In genomic region chr4:151555151-151555945, GRCh38 we compare ENCODE assay signal across 36 cellular contexts.
DNase-seq lines count a peak whose midpoint lies in the region; ATAC-seq, FAIRE-seq and TF ChIP-seq lines count a peak whose summit lies in the region.
"Had no signal": no experiment of that assay in that cellular context is flagged by ENCODE, and none has a peak within 500 bp of the region (broad histone marks: within the 10 kb centered on the region; RNA-seq: fewer than 3 reads in every experiment).

No MANE protein-coding gene starts in this region.

- H3K9me1 ChIP-seq in K562 (ENCODE audit: control insufficient read depth, insufficient read depth, low read length), result no peaks in the 10 kb centered on the region

- no peak overlapping the region for H2AFZ ChIP-seq in K562 (ENCODE audit: low read depth, low read length)

- no peaks in the 10 kb centered on the region for H3K4me1 Mint-ChIP-seq in activated T-helper 17 cell treated with anti-CD3 and anti-CD28 coated beads, Interleukin-2, amount 50 U/mL, for 72 hours
- H3K4me1 Mint-ChIP-seq: central memory CD8-positive, alpha-beta T cell; IgD-negative memory B cell; natural killer cell; stimulated activated naive B cell treated with anti-CD40 and anti-IgM and Interleukin-4, amounts not matched to agents 10 μg/mL and 1 μg/mL and 100 μg/mL, for 72 hours had no signal

- no peaks in the 10 kb centered on the region for H4K20me1 ChIP-seq in K562 (replicated peaks; ENCODE audit: control insufficient read depth, insufficient read depth, low read length)

- in situ Hi-C loops in K562 (cut with MboI), result no loop called here

- H3K27me3 Mint-ChIP-seq in activated T-helper 17 cell treated with anti-CD3 and anti-CD28 coated beads, Interleukin-2, amount 50 U/mL, for 72 hours, result peaks cover 4% of the 10 kb centered on the region

- no peaks in the 10 kb centered on the region for H3K79me2 ChIP-seq in K562 (ENCODE audit: control insufficient read depth, insufficient read depth, low read length)

- TF ChIP-seq CTCF in RWPE1 (conservative IDR thresholded peaks at IDR 0.05; ENCODE audit: low read depth) (no peak), K562 (IDR thresholded peaks at IDR 0.05 in 2 of 3, conservative IDR thresholded peaks at IDR 0.05 in 1 of 3; ENCODE audit: insufficient read depth in 2 of 3, low read depth in 1 of 3, low read length in 3 of 3) (no peak), sigmoid colon (IDR thresholded peaks at IDR 0.05) (no peak)

- CTCF ChIA-PET in RWPE1 (lab: Yijun Ruan, JAX), result interaction anchor here (0.5 to 0.6 kb wide), 2 partner anchors 310 to 1085 kb away, joined by 3 read pairs; no protein-coding TSS in a partner anchor
- CTCF ChIA-PET in K562 (lab: Yijun Ruan, JAX; ENCODE audit: low intra/inter-chr PET ratio), result no interaction called here

- H3K36me3 Mint-ChIP-seq in activated T-helper 17 cell treated with anti-CD3 and anti-CD28 coated beads, Interleukin-2, amount 50 U/mL, for 72 hours (ENCODE audit: low read depth), result no peaks in the 10 kb centered on the region
- H3K36me3 Mint-ChIP-seq: activated naive CD8-positive, alpha-beta T cell; IgD-negative memory B cell; natural killer cell; stimulated activated naive B cell treated with anti-CD40 and anti-IgM and Interleukin-4, amounts not matched to agents 10 μg/mL and 1 μg/mL and 100 μg/mL, for 72 hours had no signal

- peak; percentile 6 for FAIRE-seq in K562 (lab: Jason Lieb, UNC)
- FAIRE-seq: frontal cortex, kidney had no signal

- H3K4me3 ChIP-seq in K562, result no peak overlapping the region
- no peak overlapping the region for H3K4me3 ChIP-seq in sigmoid colon
- H3K4me3 ChIP-seq: heart right ventricle, lower lobe of right lung, skin epidermis had no signal

- H3K9me3 ChIP-seq in K562 (replicated peaks; ENCODE audit: control insufficient read depth, insufficient read depth, low read depth, low read length) (no peaks in the 10 kb centered on the region), sigmoid colon (peaks cover 0 to 1% (median 0%) of the 10 kb centered on the region in 4 donors)
- H3K9me3 ChIP-seq: Caco-2, lower lobe of right lung had no signal

- no peaks in the 10 kb centered on the region for H3K27me3 ChIP-seq in K562 (ENCODE audit: control insufficient read depth in 2 of 2, insufficient read depth in 2 of 2, low read length in 2 of 2)
- no peaks in the 10 kb centered on the region for H3K27me3 ChIP-seq in sigmoid colon
- H3K27me3 ChIP-seq: heart right ventricle had no signal

- intact Hi-C loops in K562 (cut with micrococcal nuclease) (no loop called here), sigmoid colon (cut with DNase I) (no loop called here)

- H3K27ac ChIP-seq in RWPE1 (no peak overlapping the region), K562 (ENCODE audit: extremely low read depth, low read depth, low read length) (no peak overlapping the region), sigmoid colon (no peak overlapping the region)
- H3K27ac ChIP-seq: heart right ventricle, lower lobe of right lung, skin epidermis had no signal

- no peak overlapping the region for H3K4me3 Mint-ChIP-seq in activated T-helper 17 cell treated with anti-CD3 and anti-CD28 coated beads, Interleukin-2, amount 50 U/mL, for 72 hours
- H3K4me3 Mint-ChIP-seq: activated CD8-positive, alpha-beta T cell treated with anti-CD3 and anti-CD28 coated beads, Interleukin-2, amount 10 ng/mL, durations not matched to agents 7 days and 5 days; activated naive CD8-positive, alpha-beta T cell; central memory CD8-positive, alpha-beta T cell; dendritic cell treated with granulocyte-macrophage colony-stimulating factor and Interleukin-4, amounts not matched to agents 40 ng/mL and 50 ng/mL, for 4 days; IgD-negative memory B cell; natural killer cell; stimulated activated naive B cell treated with anti-CD40 and anti-IgM and Interleukin-4, amounts not matched to agents 10 μg/mL and 1 μg/mL and 100 μg/mL, for 72 hours; T-helper 2 cell treated with Interferon-gamma antibody and Interleukin-4, amounts not matched to agents 5 μg/mL and 100 μg/mL, for 36 hours had no signal

- no peaks in the 10 kb centered on the region for H3K4me1 ChIP-seq in K562 (replicated peaks in 1 of 2; ENCODE audit: control insufficient read depth in 2 of 2, insufficient read depth in 2 of 2, low read length in 2 of 2)
- no peaks in the 10 kb centered on the region for H3K4me1 ChIP-seq in sigmoid colon
- H3K4me1 ChIP-seq: Caco-2, heart right ventricle, lower lobe of right lung had no signal

- TF ChIP-seq POLR2A in K562 (conservative IDR thresholded peaks at IDR 0.05), result no peak
- TF ChIP-seq POLR2A in sigmoid colon (IDR thresholded peaks at IDR 0.05), result no peak

- H3K4me2 ChIP-seq in K562 (ENCODE audit: insufficient read depth, low read length), result no peak overlapping the region

- no peak for TF ChIP-seq RAD21 in K562 (CRISPR knock-in tag; conservative IDR thresholded peaks at IDR 0.05 in 1 of 2, IDR thresholded peaks at IDR 0.05 in 1 of 2)

- DNase-seq in ELR (ENCODE audit: low read depth) (peak; percentile 3), RWPE1 (ENCODE audit: low spot score) (peak; percentile 56), K562 (ENCODE audit: extremely low read depth in 1 of 4, low spot score in 3 of 4) (no peak), left kidney (ENCODE audit: low read depth, low spot score) (peak; percentile 12), OCI-M1 (lab: John Stamatoyannopoulos, UW) (no peak), sigmoid colon (no peak), SHP77 treated with DMSO at 0.1 percent for 48 hours (lab: John Stamatoyannopoulos, UW) (no peak)
- DNase-seq: ACHN; activated CD8-positive, alpha-beta T cell treated with anti-CD3 and anti-CD28 coated beads, Interleukin-2, amount 10 ng/mL, durations not matched to agents 7 days and 5 days; aorta; C1 segment of cervical spinal cord; Caco-2; DMS53; GDM1; HCEC 1CT; heart right ventricle; kidney; lower lobe of right lung; natural killer cell; NCI-H1105 treated with DMSO at 0.1 percent for 48 hours; NCI-H187 treated with DMSO at 0.1 percent for 48 hours; NCI-H524; PC-3; Right ventricle myocardium superior; stimulated activated naive B cell treated with anti-CD40 and anti-IgM and Interleukin-4, amounts not matched to agents 10 μg/mL and 1 μg/mL and 100 μg/mL, for 72 hours; substantia nigra; trophoblast cell had no signal

- H3K27ac Mint-ChIP-seq in activated T-helper 17 cell treated with anti-CD3 and anti-CD28 coated beads, Interleukin-2, amount 50 U/mL, for 72 hours, result no peak overlapping the region
- H3K27ac Mint-ChIP-seq: activated CD8-positive, alpha-beta T cell treated with anti-CD3 and anti-CD28 coated beads, Interleukin-2, amount 10 ng/mL, durations not matched to agents 7 days and 5 days; activated naive CD8-positive, alpha-beta T cell; dendritic cell treated with granulocyte-macrophage colony-stimulating factor and Interleukin-4, amounts not matched to agents 40 ng/mL and 50 ng/mL, for 4 days; IgD-negative memory B cell; natural killer cell; stimulated activated naive B cell treated with anti-CD40 and anti-IgM and Interleukin-4, amounts not matched to agents 10 μg/mL and 1 μg/mL and 100 μg/mL, for 72 hours; T-helper 2 cell treated with Interferon-gamma antibody and Interleukin-4, amounts not matched to agents 5 μg/mL and 100 μg/mL, for 36 hours had no signal

- POLR2A ChIA-PET in RWPE1 (lab: Yijun Ruan, JAX; ENCODE audit: low non-redundant PET) (no interaction called here), K562 (lab: Yijun Ruan, JAX) (no interaction called here)

- WGBS in K562 (ENCODE audit: insufficient coverage, low coverage, missing lambda C conversion rate), result 0% methylated on average over 1 of the region's 1 CpG
- WGBS in sigmoid colon, 2 donors, result 14 to 32% methylated on average over 1 of the region's 1 CpG

- no peak for TF ChIP-seq EP300 in K562 (IDR thresholded peaks at IDR 0.05; ENCODE audit: low read length)
- TF ChIP-seq EP300 in sigmoid colon (IDR thresholded peaks at IDR 0.05), result no peak

- BruUV-seq in K562 (replicated peaks; lab: Mats Ljungman, UMichigan), result no TSS peak

- no peaks in the 10 kb centered on the region for H3K36me3 ChIP-seq in K562 (ENCODE audit: control insufficient read depth, insufficient read depth, low read length)
- no peaks in the 10 kb centered on the region for H3K36me3 ChIP-seq in sigmoid colon
- H3K36me3 ChIP-seq: heart right ventricle, lower lobe of right lung had no signal

- H3K9me3 Mint-ChIP-seq in activated T-helper 17 cell treated with anti-CD3 and anti-CD28 coated beads, Interleukin-2, amount 50 U/mL, for 72 hours, result no peaks in the 10 kb centered on the region
- H3K9me3 Mint-ChIP-seq: central memory CD8-positive, alpha-beta T cell; dendritic cell treated with granulocyte-macrophage colony-stimulating factor and Interleukin-4, amounts not matched to agents 40 ng/mL and 50 ng/mL, for 4 days; natural killer cell; T-helper 2 cell treated with Interferon-gamma antibody and Interleukin-4, amounts not matched to agents 5 μg/mL and 100 μg/mL, for 36 hours had no signal

- no peak overlapping the region for H3K9ac ChIP-seq in K562 (ENCODE audit: insufficient read depth in 1 of 2, low read depth in 2 of 2, low read length in 2 of 2)

- ATAC-seq in K562, result no peak
- ATAC-seq in activated T-helper 17 cell treated with anti-CD3 and anti-CD28 coated beads, Interleukin-2, amount 50 U/mL, for 72 hours (replicated peaks), result no peak
- ATAC-seq: activated CD8-positive, alpha-beta T cell treated with anti-CD3 and anti-CD28 coated beads, Interleukin-2, amount 10 ng/mL, durations not matched to agents 7 days and 5 days; esophagus mucosa; heart right ventricle; lower lobe of right lung; natural killer cell; PC-3; stimulated activated naive B cell treated with anti-CD40 and anti-IgM and Interleukin-4, amounts not matched to agents 10 μg/mL and 1 μg/mL and 100 μg/mL, for 72 hours had no signal

TF ChIP-seq in K562, 482 proteins besides CTCF, POLR2A, EP300 and RAD21 (continues in another document):
- TF ChIP-seq ZBTB26 (CRISPR knock-in tag; IDR thresholded peaks at IDR 0.05) (no peak), NRF1 (conservative IDR thresholded peaks at IDR 0.05 in 1 of 2, IDR thresholded peaks at IDR 0.05 in 1 of 2) (no peak), KLF1 (tag; IDR thresholded peaks at IDR 0.05) (no peak), SMARCB1 (IDR thresholded peaks at IDR 0.05; ENCODE audit: insufficient read length, low read depth) (no peak)

Comparison
In these comparisons a context has a peak if more than half of its experiments do, and no peak if none do; other contexts are left out.
1. DNase-seq: peak in ELR (single experiment), RWPE1 (single experiment) and left kidney (single experiment); none in K562 (0 of 4), OCI-M1 (single experiment), sigmoid colon (single experiment) and SHP77 treated with DMSO at 0.1 percent for 48 hours (single experiment).